Comparison of ENCODE assay signal across 24 cellular contexts in genomic region chr10:34256216-34256615, GRCh38.
"Had no signal": no experiment of that assay in that cellular context is flagged by ENCODE, and none has a peak within 500 bp of the region (broad histone marks: within the 10 kb centered on the region; RNA-seq: fewer than 3 reads in every experiment).

No MANE protein-coding gene starts in this region.

- H3K9me3 ChIP-seq: esophagus squamous epithelium, left ventricle myocardium inferior, lower lobe of right lung, suprapubic skin had no signal

- H3K9ac ChIP-seq: parathyroid adenoma had no signal

- H3K27me3 ChIP-seq: esophagus squamous epithelium, heart right ventricle, suprapubic skin had no signal

- H3K27ac Mint-ChIP-seq: dendritic cell treated with granulocyte-macrophage colony-stimulating factor and Interleukin-4, amounts not matched to agents 40 ng/mL and 50 ng/mL, for 4 days; natural killer cell; progenitor cell of endocrine pancreas; type B pancreatic cell had no signal

- H3K9me3 Mint-ChIP-seq: dendritic cell treated with granulocyte-macrophage colony-stimulating factor and Interleukin-4, amounts not matched to agents 40 ng/mL and 50 ng/mL, for 4 days; natural killer cell; stimulated activated naive CD8-positive, alpha-beta T cell treated with anti-CD3 and anti-CD28 coated beads, Interleukin-15, amount 100 ng/mL, for 72 hours; type B pancreatic cell had no signal

- H2AFZ ChIP-seq: parathyroid adenoma had no signal

- H3K79me2 ChIP-seq: parathyroid adenoma had no signal

- H3K4me3 Mint-ChIP-seq: dendritic cell treated with granulocyte-macrophage colony-stimulating factor and Interleukin-4, amounts not matched to agents 40 ng/mL and 50 ng/mL, for 4 days; natural killer cell; stimulated activated naive CD8-positive, alpha-beta T cell treated with anti-CD3 and anti-CD28 coated beads, Interleukin-15, amount 100 ng/mL, for 72 hours; type B pancreatic cell had no signal

- H3K27ac ChIP-seq: esophagus squamous epithelium, heart right ventricle, left ventricle myocardium inferior, lower lobe of right lung, parathyroid adenoma, suprapubic skin had no signal

- H3K4me2 ChIP-seq: smooth muscle cell had no signal

- H3K4me1 ChIP-seq: lower lobe of right lung, parathyroid adenoma had no signal

- DNase-seq: effector memory CD4-positive, alpha-beta T cell; erythroblast; esophagus squamous epithelium; foreskin melanocyte; glutamatergic neuron; heart right ventricle; hippocampal formation; left cardiac atrium; left ventricle myocardium inferior; lower lobe of right lung; natural killer cell; stimulated activated CD4-positive, alpha-beta T cell treated with anti-CD3 and anti-CD28 coated beads, Interleukin-12 subunit alpha, Interleukin-12 subunit beta, amount 100 ng/mL, for 4 hours; stimulated activated CD4-positive, alpha-beta T cell treated with anti-CD3 and anti-CD28 coated beads, Interleukin-1b, Interleukin-23, amount 100 ng/mL, for 48 hours; stimulated activated CD4-positive, alpha-beta T cell treated with anti-CD3 and anti-CD28 coated beads, Interleukin-4, amount 100 ng/mL, for 1 hour; stimulated activated CD8-positive, alpha-beta memory T cell treated with anti-CD3 and anti-CD28 coated beads, Interleukin-4, amount 100 ng/mL, for 48 hours; stimulated activated naive CD4-positive, alpha-beta T cell; stimulated activated naive CD8-positive, alpha-beta T cell treated with anti-CD3 and anti-CD28 coated beads, Interleukin-15, amount 100 ng/mL, for 72 hours had no signal

- H3K27me3 Mint-ChIP-seq: dendritic cell treated with granulocyte-macrophage colony-stimulating factor and Interleukin-4, amounts not matched to agents 40 ng/mL and 50 ng/mL, for 4 days; progenitor cell of endocrine pancreas; type B pancreatic cell had no signal

- H3K4me3 ChIP-seq: esophagus squamous epithelium, heart right ventricle, left ventricle myocardium inferior, lower lobe of right lung, smooth muscle cell, suprapubic skin had no signal

- H3K36me3 ChIP-seq: heart right ventricle, left ventricle myocardium inferior, lower lobe of right lung, suprapubic skin had no signal

- H3K36me3 Mint-ChIP-seq: natural killer cell had no signal

- ATAC-seq: left cardiac atrium; lower lobe of right lung; natural killer cell; sciatic nerve; stimulated activated naive CD8-positive, alpha-beta T cell treated with anti-CD3 and anti-CD28 coated beads, Interleukin-15, amount 100 ng/mL, for 72 hours had no signal
